ENCODE assay signal across 8 cellular contexts in the genomic region with DNA sequence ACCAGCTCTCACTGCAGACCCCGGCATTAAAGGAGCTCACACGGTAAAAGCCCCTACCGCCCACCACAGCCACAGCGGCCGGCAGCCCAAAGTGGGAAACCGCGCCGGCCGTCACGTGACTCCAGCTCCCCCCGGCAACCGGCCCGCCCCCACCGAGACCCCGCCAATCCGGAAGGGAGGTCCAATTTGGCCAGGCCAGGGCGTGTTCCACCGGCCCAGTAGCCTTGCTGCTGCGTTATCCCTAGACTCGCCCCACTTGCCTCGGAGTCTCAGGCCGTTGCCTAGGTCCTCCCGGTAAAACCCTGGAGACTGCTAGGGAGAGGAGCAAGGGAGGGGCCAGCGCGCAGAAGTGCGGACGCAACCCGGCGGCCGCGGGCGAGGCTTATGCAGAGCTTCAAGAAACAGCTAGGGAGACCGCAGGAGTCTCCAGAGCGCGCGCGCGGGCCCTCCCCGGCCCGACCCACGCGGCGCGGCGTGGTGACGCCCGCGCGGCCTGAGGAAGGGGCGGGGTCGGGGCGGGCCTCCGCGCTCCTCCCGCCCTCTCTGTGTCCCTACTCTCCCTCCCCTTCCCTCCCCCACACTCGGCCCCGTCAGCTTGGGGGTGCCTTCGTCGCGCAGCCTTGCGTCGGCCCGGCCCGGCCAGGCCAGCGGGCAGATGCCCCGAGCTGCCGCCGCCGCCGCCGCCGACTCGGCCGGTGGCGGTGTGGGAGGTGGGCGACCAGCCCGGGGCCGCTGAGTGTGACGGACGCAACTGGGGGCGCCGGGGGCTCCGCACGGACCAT.
DNase-seq lines count a peak whose midpoint lies in the region; ATAC-seq and TF ChIP-seq lines count a peak whose summit lies in the region.

A gene with protein sequence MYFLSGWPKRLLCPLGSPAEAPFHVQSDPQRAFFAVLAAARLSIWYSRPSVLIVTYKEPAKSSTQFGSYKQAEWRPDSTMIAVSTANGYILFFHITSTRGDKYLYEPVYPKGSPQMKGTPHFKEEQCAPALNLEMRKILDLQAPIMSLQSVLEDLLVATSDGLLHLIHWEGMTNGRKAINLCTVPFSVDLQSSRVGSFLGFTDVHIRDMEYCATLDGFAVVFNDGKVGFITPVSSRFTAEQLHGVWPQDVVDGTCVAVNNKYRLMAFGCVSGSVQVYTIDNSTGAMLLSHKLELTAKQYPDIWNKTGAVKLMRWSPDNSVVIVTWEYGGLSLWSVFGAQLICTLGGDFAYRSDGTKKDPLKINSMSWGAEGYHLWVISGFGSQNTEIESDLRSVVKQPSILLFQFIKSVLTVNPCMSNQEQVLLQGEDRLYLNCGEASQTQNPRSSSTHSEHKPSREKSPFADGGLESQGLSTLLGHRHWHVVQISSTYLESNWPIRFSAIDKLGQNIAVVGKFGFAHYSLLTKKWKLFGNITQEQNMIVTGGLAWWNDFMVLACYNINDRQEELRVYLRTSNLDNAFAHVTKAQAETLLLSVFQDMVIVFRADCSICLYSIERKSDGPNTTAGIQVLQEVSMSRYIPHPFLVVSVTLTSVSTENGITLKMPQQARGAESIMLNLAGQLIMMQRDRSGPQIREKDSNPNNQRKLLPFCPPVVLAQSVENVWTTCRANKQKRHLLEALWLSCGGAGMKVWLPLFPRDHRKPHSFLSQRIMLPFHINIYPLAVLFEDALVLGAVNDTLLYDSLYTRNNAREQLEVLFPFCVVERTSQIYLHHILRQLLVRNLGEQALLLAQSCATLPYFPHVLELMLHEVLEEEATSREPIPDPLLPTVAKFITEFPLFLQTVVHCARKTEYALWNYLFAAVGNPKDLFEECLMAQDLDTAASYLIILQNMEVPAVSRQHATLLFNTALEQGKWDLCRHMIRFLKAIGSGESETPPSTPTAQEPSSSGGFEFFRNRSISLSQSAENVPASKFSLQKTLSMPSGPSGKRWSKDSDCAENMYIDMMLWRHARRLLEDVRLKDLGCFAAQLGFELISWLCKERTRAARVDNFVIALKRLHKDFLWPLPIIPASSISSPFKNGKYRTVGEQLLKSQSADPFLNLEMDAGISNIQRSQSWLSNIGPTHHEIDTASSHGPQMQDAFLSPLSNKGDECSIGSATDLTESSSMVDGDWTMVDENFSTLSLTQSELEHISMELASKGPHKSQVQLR (N-terminal part only) (plus strand): TSS at position 578 of the 782 bp plus-strand sequence. CDS start 203 bp downstream, at position 781.

- no peaks in the 10 kb centered on the region for H3K27me3 Mint-ChIP-seq in central memory CD8-positive, alpha-beta T cell

- H3K4me3 Mint-ChIP-seq in central memory CD8-positive, alpha-beta T cell, result peak within 1 kb of the TSS; percentile 100

- TF ChIP-seq CTCF in AG09309 (IDR thresholded peaks at IDR 0.05; ENCODE audit: control insufficient read depth, insufficient read depth, low read depth, low read length, missing control alignments), result no peak

- H3K9me3 Mint-ChIP-seq in central memory CD8-positive, alpha-beta T cell, result no peaks in the 10 kb centered on the region

- H3K4me3 ChIP-seq in AG09309 (ENCODE audit: control insufficient read depth, low read depth, low read length), result peak within 1 kb of the TSS; percentile 91

- H3K4me1 Mint-ChIP-seq in central memory CD8-positive, alpha-beta T cell, result peaks cover 61% of the 10 kb centered on the region

- peak within 1 kb of the TSS; percentile 96 for H3K27ac Mint-ChIP-seq in central memory CD8-positive, alpha-beta T cell (ENCODE audit: low read depth)

- DNase-seq in AG09309 (ENCODE audit: low read depth) (peak; percentile 71), NCI-H345 (lab: John Stamatoyannopoulos, UW) (peak; percentile 83), iris pigment epithelial cell (ENCODE audit: low read depth) (peak; percentile 93)
- peak; percentile 73 to 80 for DNase-seq in central memory CD8-positive, alpha-beta T cell (ENCODE audit: low spot score in 2 of 2)
- peak; percentile 71 to 76 for DNase-seq in stimulated activated CD4-positive, alpha-beta T cell treated with anti-CD3 and anti-CD28 coated beads, Interleukin-12 subunit alpha, Interleukin-12 subunit beta, amount 100 ng/mL, for 24 hours (ENCODE audit: low read depth in 2 of 2)

- ATAC-seq in GM18909 (IDR thresholded peaks at IDR 0.05; ENCODE audit: poor library complexity, unreplicated experiment) (peak; percentile 64), HG03175 (IDR thresholded peaks at IDR 0.05; ENCODE audit: unreplicated experiment) (peak; percentile 63)
- ATAC-seq in activated CD4-positive, CD25-positive, alpha-beta regulatory T cell treated with anti-CD3 and anti-CD28 coated beads, Interleukin-2, amount 50 U/mL, for 24 hours, result peak; percentile 87 to 91
- peak; percentile 90 for ATAC-seq in central memory CD8-positive, alpha-beta T cell (replicated peaks; ENCODE audit: extremely low read depth, poor library complexity, severe bottlenecking)

- peaks cover 14% of the 10 kb centered on the region for H3K36me3 Mint-ChIP-seq in central memory CD8-positive, alpha-beta T cell (ENCODE audit: insufficient read depth)

Comparison
In these comparisons a context has a peak if more than half of its experiments do, and no peak if none do; other contexts are left out.
1. Peak in every context shown above with its lines: DNase-seq, ATAC-seq and H3K4me3 ChIP-seq.